Comparison of ENCODE assay signal across 8 cellular contexts in genomic region chr2:45009303-45009927, GRCh38. TPM values are rescaled to one million over a fixed set of nuclear protein-coding genes. Genes with fewer than 3 reads are reported as not detected.
DNase-seq lines count a peak whose midpoint lies in the region; ATAC-seq, FAIRE-seq and TF ChIP-seq lines count a peak whose summit lies in the region.

Gene SIX2 (minus strand): TSS chr2:45009452. CDS start chr2:45009110, 342 bp downstream.

- intact Hi-C loops in IMR-90 (cut with micrococcal nuclease) (no loop called here), PC-9 (cut with micrococcal nuclease; ENCODE audit: unreplicated experiment) (loop anchor here (1.0 to 5.0 kb wide), 4 partner anchors 28 to 268 kb away; no protein-coding TSS in a partner anchor), HepG2 (cut with micrococcal nuclease; ENCODE audit: unreplicated experiment) (no loop called here), stomach (cut with DNase I; ENCODE audit: low total_unique reads) (no loop called here)

- no peak within 1 kb of the TSS for H3K23ac ChIP-seq in IMR-90 (ENCODE audit: low read depth, low read length)

- WGBS in IMR-90 (ENCODE audit: extremely low coverage in 2 of 2, insufficient read length in 1 of 2), 2 experiments = 0% methylated on average over 5 of the region's 61 CpGs; no CpG with 5 or more reads in 1 of the 2 experiments
- WGBS in HepG2 (ENCODE audit: low lambda C conversion rate) = 32% methylated on average over 61 of the region's 61 CpGs
- WGBS in stomach, 5 donors = 0 to 4% (median 1%) methylated on average over 57 to 61 of the region's 61 CpGs

- peaks cover 16% of the 10 kb centered on the region for H3K9me3 ChIP-seq in IMR-90 (ENCODE audit: control insufficient read depth, insufficient read depth, low read length)
- no peaks in the 10 kb centered on the region for H3K9me3 ChIP-seq in PC-9 (ENCODE audit: insufficient read depth, low read depth)
- H3K9me3 ChIP-seq in HepG2 (ENCODE audit: low read length) = no peaks in the 10 kb centered on the region
- no peaks in the 10 kb centered on the region for H3K9me3 ChIP-seq in stomach

- H2BK5ac ChIP-seq in IMR-90 (ENCODE audit: low read depth, low read length, poor library complexity, severe bottlenecking) = no peak within 1 kb of the TSS

- no peaks in the 10 kb centered on the region for H3K79me1 ChIP-seq in IMR-90 (ENCODE audit: low read depth in 1 of 2, low read length in 2 of 2)

- TF ChIP-seq CTCF in IMR-90 (conservative IDR thresholded peaks at IDR 0.05; ENCODE audit: low read depth, low read length) = no peak
- no peak for TF ChIP-seq CTCF in PC-9 (conservative IDR thresholded peaks at IDR 0.05)
- no peak for TF ChIP-seq CTCF in HepG2 (CRISPR knock-in tag; IDR thresholded peaks at IDR 0.05)
- no peak for TF ChIP-seq CTCF in stomach (IDR thresholded peaks at IDR 0.05)

- peak within 1 kb of the TSS; percentile 38 for H2AK9ac ChIP-seq in IMR-90 (replicated peaks; ENCODE audit: low read depth, low read length, poor library complexity)

- no peak within 1 kb of the TSS for H2AK5ac ChIP-seq in IMR-90 (ENCODE audit: low read depth, low read length)

- H3K9ac ChIP-seq in IMR-90 (ENCODE audit: low read depth, low read length) (no peak within 1 kb of the TSS), HepG2 (ENCODE audit: insufficient read depth, low read depth, low read length) (no peak within 1 kb of the TSS)

- POLR2A ChIA-PET in IMR-90 (lab: Charles Lee; ENCODE audit: unreplicated experiment) = no interaction called here
- POLR2A ChIA-PET in PC-9 (lab: Charles Lee; ENCODE audit: unreplicated experiment) = interaction anchor here (0.6 to 0.8 kb wide), 3 partner anchors 502 to 984 kb away, joined by 4 to 6 read pairs (median 4); no protein-coding TSS in a partner anchor
- POLR2A ChIA-PET in HepG2 (lab: Yijun Ruan, JAX) = no interaction called here

- CTCF ChIA-PET in IMR-90 (lab: Yijun Ruan, JAX) (no interaction called here), PC-9 (lab: Charles Lee) (interaction anchor here (0.6 to 1.8 kb wide), 3 partner anchors 15 to 110 kb away, joined by 3 to 5 read pairs (median 3); no protein-coding TSS in a partner anchor), HepG2 (lab: Yijun Ruan, JAX; ENCODE audit: low intra/inter-chr PET ratio, low total read pairs) (no interaction called here)

- peak within 1 kb of the TSS; percentile 71 for H2AFZ ChIP-seq in IMR-90 (replicated peaks; ENCODE audit: low read length, poor library complexity)
- peak within 1 kb of the TSS; percentile 89 for H2AFZ ChIP-seq in PC-9
- no peak within 1 kb of the TSS for H2AFZ ChIP-seq in HepG2 (ENCODE audit: low read length)

- no TSS peak for BruUV-seq in IMR-90 (replicated peaks; lab: Mats Ljungman, UMichigan)
- BruUV-seq in PC-9 (replicated peaks; lab: Mats Ljungman, UMichigan) = no TSS peak
- no TSS peak for BruUV-seq in HepG2 (replicated peaks; lab: Mats Ljungman, UMichigan)

- DNase-seq in DMS 273 (lab: John Stamatoyannopoulos, UW; ENCODE audit: unreplicated experiment) = peak; percentile 99
- peak; percentile 72 for DNase-seq in IMR-90
- DNase-seq in PC-9 = peak; percentile 98 to 99
- DNase-seq in ecto neural progenitor cell (ENCODE audit: low spot score) = peak; percentile 98
- DNase-seq in HepG2 (ENCODE audit: low spot score) = peak; percentile 41
- peak; percentile 90 for DNase-seq in stomach
- DNase-seq in activated CD4-positive, CD25-positive, alpha-beta regulatory T cell (lab: John Stamatoyannopoulos, UW) = no peak

- in situ Hi-C loops in IMR-90 (cut with MboI; ENCODE audit: low sequenced_read_pairs) (no loop called here), HepG2 (cut with HindIII; ENCODE audit: extremely low pct_ligation_motif_present, low pct_unique_long_range_greater_than_20kb) (no loop called here)

- H4K20me1 ChIP-seq in IMR-90 (ENCODE audit: insufficient read depth, low read length) = no peaks in the 10 kb centered on the region; the same call in 1 of the 2 replicates
- no peaks in the 10 kb centered on the region for H4K20me1 ChIP-seq in PC-9 (ENCODE audit: insufficient read depth)
- no peaks in the 10 kb centered on the region for H4K20me1 ChIP-seq in HepG2 (ENCODE audit: insufficient read depth, low read length)

- H3K27ac ChIP-seq in IMR-90 (ENCODE audit: insufficient read depth, low read length) (no peak within 1 kb of the TSS), PC-9 (no peak within 1 kb of the TSS), HepG2 (ENCODE audit: extremely low read length, insufficient read depth, low read length) (no peak within 1 kb of the TSS), stomach (peak within 1 kb of the TSS; percentile 72 to 87 (median 78))

- no peak within 1 kb of the TSS for H3K18ac ChIP-seq in IMR-90 (ENCODE audit: low read depth, low read length)

- H3K4ac ChIP-seq in IMR-90 (ENCODE audit: low read depth, low read length) = no peak within 1 kb of the TSS

- H3K79me2 ChIP-seq in PC-9 (ENCODE audit: low read depth) (peaks cover 19% of the 10 kb centered on the region), HepG2 (ENCODE audit: insufficient read depth, low read length) (no peaks in the 10 kb centered on the region)

- no peak within 1 kb of the TSS for H3K56ac ChIP-seq in IMR-90 (ENCODE audit: extremely low read depth, insufficient read depth, low read length)

- no peaks in the 10 kb centered on the region for H3F3A ChIP-seq in PC-9 (ENCODE audit: insufficient read depth, low read depth)

- TF ChIP-seq POLR2A in IMR-90 (IDR thresholded peaks at IDR 0.05; ENCODE audit: low read depth, low read length) = no peak
- no peak for TF ChIP-seq POLR2A in HepG2 (IDR thresholded peaks at IDR 0.05; ENCODE audit: insufficient read depth in 1 of 2, low read depth in 2 of 2, low read length in 2 of 2)
- no peak for TF ChIP-seq POLR2A in stomach (IDR thresholded peaks at IDR 0.05)

- H2BK120ac ChIP-seq in IMR-90 (ENCODE audit: low read depth, low read length) = no peak within 1 kb of the TSS

- ATAC-seq in IMR-90 (ENCODE audit: low read depth) = peak; percentile 84
- ATAC-seq in HepG2 = peak; percentile 73
- ATAC-seq in GM18519 (IDR thresholded peaks at IDR 0.05; ENCODE audit: low FRiP score, unreplicated experiment) = no peak

- FAIRE-seq in HepG2 (lab: Jason Lieb, UNC) = no peak

- TF ChIP-seq RAD21 in IMR-90 (IDR thresholded peaks at IDR 0.05; ENCODE audit: low read length) = no peak
- TF ChIP-seq RAD21 in HepG2 (CRISPR knock-in tag; IDR thresholded peaks at IDR 0.05) = no peak

- H3K36me3 ChIP-seq in IMR-90 (ENCODE audit: control insufficient read depth, insufficient read depth, low read length) (no peaks in the 10 kb centered on the region), PC-9 (ENCODE audit: low read depth) (no peaks in the 10 kb centered on the region), HepG2 (replicated peaks in 1 of 2; ENCODE audit: control insufficient read depth in 1 of 2, insufficient read depth in 2 of 2, low read length in 2 of 2) (no peaks in the 10 kb centered on the region), stomach (peaks cover 0 to 10% (median 0%) of the 10 kb centered on the region in 4 donors)

- peaks cover 6% of the 10 kb centered on the region; the same call in 1 of the 2 replicates for H3K4me1 ChIP-seq in IMR-90 (ENCODE audit: control insufficient read depth, insufficient read depth, low read length)
- peaks cover 23% of the 10 kb centered on the region for H3K4me1 ChIP-seq in PC-9 (replicated peaks; ENCODE audit: insufficient read depth)
- H3K4me1 ChIP-seq in HepG2 (ENCODE audit: insufficient read depth, low read length) = 0 out of 2 replicates have a peak, but pooled peaks cover 6% of the 10 kb centered on the region
- H3K4me1 ChIP-seq in stomach = peaks cover 40 to 76% (median 60%) of the 10 kb centered on the region in 4 donors

- peak within 1 kb of the TSS; percentile 15; the same call in 1 of the 2 replicates for H3K4me3 ChIP-seq in IMR-90 (ENCODE audit: insufficient read depth, low read depth, low read length)
- peak within 1 kb of the TSS; percentile 69 for H3K4me3 ChIP-seq in PC-9
- H3K4me3 ChIP-seq in HepG2 (replicated peaks in 1 of 3; ENCODE audit: insufficient read depth in 1 of 3, low read depth in 2 of 3, low read length in 3 of 3) = peak within 1 kb of the TSS in 1 of 3 experiments; percentile 53; a peak in 1 of 6 replicates
- H3K4me3 ChIP-seq in stomach = peak within 1 kb of the TSS; percentile 52 to 63 (median 58)

- no peak within 1 kb of the TSS for H4K91ac ChIP-seq in IMR-90 (ENCODE audit: insufficient read depth, low read depth, low read length)

- no peak within 1 kb of the TSS for H2BK20ac ChIP-seq in IMR-90 (ENCODE audit: low read depth, low read length)

- dilution Hi-C loops in IMR-90 (cut with HindIII; ENCODE audit: low sequenced_read_pairs, unreplicated experiment) = no loop called here

- H3K9me2 ChIP-seq in PC-9 (ENCODE audit: insufficient read depth) = no peaks in the 10 kb centered on the region

- H3K9me1 ChIP-seq in IMR-90 (ENCODE audit: insufficient read depth, low read length) = no peaks in the 10 kb centered on the region

- H2BK15ac ChIP-seq in IMR-90 (ENCODE audit: low read depth, low read length) = no peak within 1 kb of the TSS

- H3K27me3 ChIP-seq in IMR-90 (ENCODE audit: control insufficient read depth, insufficient read depth, low read length) = peaks cover 96% of the 10 kb centered on the region
- H3K27me3 ChIP-seq in PC-9 (ENCODE audit: insufficient read depth, low read depth) = no peaks in the 10 kb centered on the region
- H3K27me3 ChIP-seq in HepG2 (ENCODE audit: control insufficient read depth in 1 of 2, insufficient read depth in 2 of 2, low read length in 2 of 2) = peaks cover 12 to 76% of the 10 kb centered on the region in 2 experiments
- H3K27me3 ChIP-seq in stomach = peaks cover 4 to 100% (median 100%) of the 10 kb centered on the region in 3 donors

- no peak within 1 kb of the TSS for H4K5ac ChIP-seq in IMR-90 (ENCODE audit: low read depth, low read length)

- H3K4me2 ChIP-seq in IMR-90 (ENCODE audit: low read depth, low read length) (peak within 1 kb of the TSS; percentile 59; the same call in 1 of the 2 replicates), PC-9 (peak within 1 kb of the TSS; percentile 89), HepG2 (ENCODE audit: low read depth, low read length) (peak within 1 kb of the TSS; percentile 59)

- H4K8ac ChIP-seq in IMR-90 (ENCODE audit: low read depth in 2 of 2, low read length in 2 of 2) = no peak within 1 kb of the TSS

- H3K14ac ChIP-seq in IMR-90 (replicated peaks; ENCODE audit: low read depth, low read length) = no peak within 1 kb of the TSS

- TF ChIP-seq EP300 in HepG2 (IDR thresholded peaks at IDR 0.05; ENCODE audit: low read depth in 2 of 2, low read length in 2 of 2) (no peak), HepG2 (CRISPR knock-in tag; IDR thresholded peaks at IDR 0.05; ENCODE audit: borderline replicate concordance) (no peak), stomach (IDR thresholded peaks at IDR 0.05) (no peak)

RNA-seq across cellular contexts. Expression of gene SIX2, which starts in this region (rescaled TPM):
- total RNA-seq in IMR-90 (2012; rRNA removed) (not detected in 2 replicates), PC-9 (2021) (10.2 and 11.9 TPM in 2 replicates), HepG2 (2016; rRNA removed; fragmentation: Illumina TruSeq; extraction: Trizol) (not detected in 2 replicates), stomach (10 to 100 TPM in 2 of 5 donors, 1 to 10 TPM in 2, not detected in 1; 2.6 to 17.9 (median 11.0) TPM)
- polyA plus RNA-seq in IMR-90 (2012; rRNA removed) (not detected in 2 replicates), HepG2 (2011; rRNA removed) (not detected in 2 replicates), stomach (1 to 10 TPM in 2 of 3 donors, under 1 TPM in 1; 0.20 to 7.5 (median 3.8) TPM)
- polyA plus RNA-seq in IMR-90 (2012; cell fraction: cytosol; rRNA removed) = not detected in 2 replicates
- polyA plus RNA-seq in IMR-90 (2012; cell fraction: nucleus; rRNA removed; ENCODE audit: low replicate concordance) = not detected in 2 replicates
- not detected in 2 replicates for total RNA-seq in HepG2 (2016; cell fraction: cytosol; rRNA removed; fragmentation: Illumina TruSeq; extraction: Trizol; ENCODE audit: low read depth)
- total RNA-seq in HepG2 (2016; cell fraction: insoluble cytoplasmic fraction; rRNA removed; fragmentation: Illumina TruSeq; extraction: Trizol) = not detected in 2 replicates
- not detected in 2 replicates for total RNA-seq in HepG2 (2016; cell fraction: membrane; rRNA removed; fragmentation: Illumina TruSeq; extraction: Trizol)
- total RNA-seq in HepG2 (2016; cell fraction: nucleus; rRNA removed; fragmentation: Illumina TruSeq; extraction: Trizol) = not detected in 2 replicates
- polyA plus RNA-seq in HepG2 (2011; cell fraction: cytosol; rRNA removed) = not detected in 2 replicates
- not detected in 2 replicates for polyA plus RNA-seq in HepG2 (2011; cell fraction: nucleus; rRNA removed)
- polyA plus RNA-seq in HepG2 (2012) = not detected in 2 replicates
- not detected in 2 replicates for polyA plus RNA-seq in HepG2 (2016; cell fraction: cytosol; fragmentation: Illumina TruSeq; extraction: Trizol; ENCODE audit: low read depth)
- not detected in 2 replicates for polyA plus RNA-seq in HepG2 (2016; cell fraction: insoluble cytoplasmic fraction; fragmentation: Illumina TruSeq; extraction: Trizol; ENCODE audit: low read depth)
- polyA plus RNA-seq in HepG2 (2016; cell fraction: membrane; fragmentation: Illumina TruSeq; extraction: Trizol; ENCODE audit: low read depth) = not detected in 2 replicates
- polyA plus RNA-seq in HepG2 (2016; cell fraction: nucleus; fragmentation: Illumina TruSeq; extraction: Trizol; ENCODE audit: insufficient read depth, low read depth) = not detected in 2 replicates
- 17.4 TPM in 1 of 2 replicates, not detected in the other for polyA minus RNA-seq in HepG2 (2011; rRNA and poly(A)+ RNA removed; ENCODE audit: low replicate concordance)
- not detected in 2 replicates for polyA minus RNA-seq in HepG2 (2011; cell fraction: cytosol; rRNA and poly(A)+ RNA removed)
- polyA minus RNA-seq in HepG2 (2011; cell fraction: nucleus; rRNA and poly(A)+ RNA removed) = 0.26 TPM in 1 of 2 replicates, not detected in the other

Comparison
In these comparisons a context has a peak if more than half of its experiments do, and no peak if none do; other contexts are left out.
1. Peak in DNase-seq, ATAC-seq, H3K4me3 ChIP-seq and H3K4me2 ChIP-seq in IMR-90; RNA of the gene not detected or under 1 TPM.
2. DNase-seq: peak in DMS 273 (single experiment), PC-9 (2 of 2), ecto neural progenitor cell (single experiment), HepG2 (single experiment) and stomach (single experiment); none in activated CD4-positive, CD25-positive, alpha-beta regulatory T cell (0 of 4).
3. H3K27ac ChIP-seq: peak in stomach (5 of 5); none in IMR-90 (single experiment), PC-9 (single experiment) and HepG2 (single experiment).
4. Peak in every context shown above with its lines, with median percentiles within 50 percentile points of each other: H3K4me2 ChIP-seq.